12 cellular contexts compared by ENCODE assay signal in the genomic region with DNA sequence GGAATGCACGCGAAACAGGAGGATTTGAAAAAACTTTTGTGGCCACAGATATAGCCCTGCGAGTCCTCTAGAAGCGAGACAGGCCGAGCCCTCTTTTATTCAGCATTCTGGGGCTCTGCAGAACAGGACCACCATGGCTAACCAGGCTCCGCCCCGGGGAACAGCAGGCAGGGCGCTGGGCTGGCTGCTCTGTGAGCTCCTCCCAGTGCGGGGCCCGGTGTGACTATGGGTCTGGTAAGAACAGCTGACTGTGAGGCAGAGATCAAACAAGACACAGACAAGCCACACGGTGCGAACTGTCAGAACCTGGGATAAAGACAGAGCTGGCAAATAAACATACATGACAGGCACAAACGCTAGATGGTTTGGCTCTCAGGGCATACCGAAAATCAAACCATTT. TPM values are rescaled to one million over a fixed set of nuclear protein-coding genes. Genes with fewer than 3 reads are reported as not detected.
DNase-seq lines count a peak whose midpoint lies in the region; ATAC-seq and TF ChIP-seq lines count a peak whose summit lies in the region.
"Had no signal": no experiment of that assay in that cellular context is flagged by ENCODE, and none has a peak within 500 bp of the region (broad histone marks: within the 10 kb centered on the region; RNA-seq: fewer than 3 reads in every experiment).

No MANE protein-coding gene starts in this region.

- ATAC-seq in GM23338 (peak; percentile 82), left cardiac atrium (peak in 1 of 2 donors; percentile 19)
- ATAC-seq: left colon had no signal

- H3K4me3 ChIP-seq in GM23338, result no peak overlapping the region

- peaks cover 37% of the 10 kb centered on the region for H3K4me1 ChIP-seq in GM23338 (ENCODE audit: insufficient read depth)
- H3K4me1 ChIP-seq: Caco-2 had no signal

- no peaks in the 10 kb centered on the region for H3K27me3 ChIP-seq in GM23338 (ENCODE audit: insufficient read depth)

- H3K4me3 Mint-ChIP-seq in GM23338, result peak overlapping the region; percentile 12; the same call in 1 of the 3 replicates
- H3K4me3 Mint-ChIP-seq in progenitor cell of endocrine pancreas (ENCODE audit: low read depth), result peak overlapping the region; percentile 21

- TF ChIP-seq CTCF in GM23338 (conservative IDR thresholded peaks at IDR 0.05; ENCODE audit: low read depth in 2 of 2) (no peak), progenitor cell of endocrine pancreas (IDR thresholded peaks at IDR 0.05; ENCODE audit: unreplicated experiment) (no peak)

- H3K4me2 ChIP-seq in GM23338, result peak overlapping the region; percentile 66

- no peak overlapping the region; the same call in 1 of the 2 replicates for H3K27ac ChIP-seq in GM23338 (ENCODE audit: low read depth)

- peaks cover 3% of the 10 kb centered on the region; the same call in 1 of the 3 replicates for H3K9me3 Mint-ChIP-seq in GM23338
- H3K9me3 Mint-ChIP-seq in progenitor cell of endocrine pancreas (ENCODE audit: low read depth), result no peaks in the 10 kb centered on the region

- H3K36me3 Mint-ChIP-seq in GM23338 (ENCODE audit: low read depth), result peaks cover 26% of the 10 kb centered on the region
- H3K36me3 Mint-ChIP-seq in progenitor cell of endocrine pancreas (ENCODE audit: insufficient read depth), result peaks cover 8% of the 10 kb centered on the region

- peaks cover 94% of the 10 kb centered on the region for H3K79me2 ChIP-seq in GM23338 (replicated peaks; ENCODE audit: insufficient read depth)

- H3K4me1 Mint-ChIP-seq in GM23338, result peaks cover 58% of the 10 kb centered on the region
- peaks cover 31% of the 10 kb centered on the region for H3K4me1 Mint-ChIP-seq in progenitor cell of endocrine pancreas (ENCODE audit: low read depth)

- H2AFZ ChIP-seq in GM23338, result no peak overlapping the region

- intact Hi-C loops in left cardiac atrium (cut with DNase I), result no loop called here

- peaks cover 27% of the 10 kb centered on the region; the same call in 1 of the 2 replicates for H4K20me1 ChIP-seq in GM23338 (replicated peaks; ENCODE audit: insufficient read depth)

- H3K9me2 ChIP-seq in GM23338 (ENCODE audit: insufficient read depth), result no peaks in the 10 kb centered on the region

- H3K27ac Mint-ChIP-seq in GM23338, result peak overlapping the region; percentile 72
- H3K27ac Mint-ChIP-seq in progenitor cell of endocrine pancreas, result peak overlapping the region; percentile 89

- DNase-seq in GM23338 (ENCODE audit: low spot score) (peak; percentile 79), SK-N-DZ (ENCODE audit: low spot score) (peak; percentile 75), left cardiac atrium (peak; percentile 28), progenitor cell of endocrine pancreas (ENCODE audit: low spot score, unreplicated experiment) (no peak), NCI-H524 (lab: John Stamatoyannopoulos, UW) (no peak), AG08396 (ENCODE audit: low spot score) (no peak), KBM-7 (no peak), RPMI8226 (no peak)
- DNase-seq: activated CD4-positive, alpha-beta T cell treated with anti-CD3 and anti-CD28 coated beads for 4 hours; NCI-H1930 had no signal

- in situ Hi-C loops in KBM-7 (cut with MboI; ENCODE audit: low pct_unique_long_range_greater_than_20kb, low sequenced_read_pairs), result no loop called here

- H3K27me3 Mint-ChIP-seq in GM23338 (ENCODE audit: insufficient read depth, low read depth, poor library complexity) (no peaks in the 10 kb centered on the region), progenitor cell of endocrine pancreas (no peaks in the 10 kb centered on the region)

- 0 out of 2 replicates have a peak, but pooled peaks cover 9% of the 10 kb centered on the region for H3F3A ChIP-seq in GM23338 (replicated peaks; ENCODE audit: low read depth)

- no peaks in the 10 kb centered on the region for H3K36me3 ChIP-seq in GM23338 (ENCODE audit: insufficient read depth)

TF ChIP-seq in GM23338, 12 proteins besides CTCF, POLR2A, EP300 and RAD21:
- TF ChIP-seq ZNF114 (CRISPR knock-in tag; IDR thresholded peaks at IDR 0.05) (no peak), EZH2 (IDR thresholded peaks at IDR 0.05; ENCODE audit: low read depth, unreplicated experiment) (no peak), STAT1 (IDR thresholded peaks at IDR 0.05; ENCODE audit: unreplicated experiment) (no peak), NANOG (IDR thresholded peaks at IDR 0.05; ENCODE audit: borderline replicate concordance) (no peak), EZH2phosphoT487 (IDR thresholded peaks at IDR 0.05; ENCODE audit: unreplicated experiment) (no peak), CREB1 (CRISPR knock-in tag; IDR thresholded peaks at IDR 0.05; ENCODE audit: low read depth) (no peak), POLR2AphosphoS5 (IDR thresholded peaks at IDR 0.05; ENCODE audit: low read depth) (no peak), JUNB (IDR thresholded peaks at IDR 0.05; ENCODE audit: unreplicated experiment) (no peak)
- TF ChIP-seq, protein P1, sequence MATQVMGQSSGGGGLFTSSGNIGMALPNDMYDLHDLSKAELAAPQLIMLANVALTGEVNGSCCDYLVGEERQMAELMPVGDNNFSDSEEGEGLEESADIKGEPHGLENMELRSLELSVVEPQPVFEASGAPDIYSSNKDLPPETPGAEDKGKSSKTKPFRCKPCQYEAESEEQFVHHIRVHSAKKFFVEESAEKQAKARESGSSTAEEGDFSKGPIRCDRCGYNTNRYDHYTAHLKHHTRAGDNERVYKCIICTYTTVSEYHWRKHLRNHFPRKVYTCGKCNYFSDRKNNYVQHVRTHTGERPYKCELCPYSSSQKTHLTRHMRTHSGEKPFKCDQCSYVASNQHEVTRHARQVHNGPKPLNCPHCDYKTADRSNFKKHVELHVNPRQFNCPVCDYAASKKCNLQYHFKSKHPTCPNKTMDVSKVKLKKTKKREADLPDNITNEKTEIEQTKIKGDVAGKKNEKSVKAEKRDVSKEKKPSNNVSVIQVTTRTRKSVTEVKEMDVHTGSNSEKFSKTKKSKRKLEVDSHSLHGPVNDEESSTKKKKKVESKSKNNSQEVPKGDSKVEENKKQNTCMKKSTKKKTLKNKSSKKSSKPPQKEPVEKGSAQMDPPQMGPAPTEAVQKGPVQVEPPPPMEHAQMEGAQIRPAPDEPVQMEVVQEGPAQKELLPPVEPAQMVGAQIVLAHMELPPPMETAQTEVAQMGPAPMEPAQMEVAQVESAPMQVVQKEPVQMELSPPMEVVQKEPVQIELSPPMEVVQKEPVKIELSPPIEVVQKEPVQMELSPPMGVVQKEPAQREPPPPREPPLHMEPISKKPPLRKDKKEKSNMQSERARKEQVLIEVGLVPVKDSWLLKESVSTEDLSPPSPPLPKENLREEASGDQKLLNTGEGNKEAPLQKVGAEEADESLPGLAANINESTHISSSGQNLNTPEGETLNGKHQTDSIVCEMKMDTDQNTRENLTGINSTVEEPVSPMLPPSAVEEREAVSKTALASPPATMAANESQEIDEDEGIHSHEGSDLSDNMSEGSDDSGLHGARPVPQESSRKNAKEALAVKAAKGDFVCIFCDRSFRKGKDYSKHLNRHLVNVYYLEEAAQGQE (IDR thresholded peaks at IDR 0.05; ENCODE audit: unreplicated experiment), result no peak

RNA-seq across cellular contexts. Expression of gene PXDN, which starts 15.5 kb away (rescaled TPM):
- total RNA-seq in GM23338 (2014; rRNA removed; shearing (Covaris generic)), result 216 and 225 TPM in 2 replicates
- polyA plus RNA-seq in GM23338 (2016; fragmentation: Nextera tagmentation; extraction: Ambion mirVana), result 38.5 and 42.2 TPM in 2 replicates
- 29.4 and 37.6 TPM in 2 replicates for polyA plus RNA-seq in SK-N-DZ (2014; cell fraction: cytosol; rRNA removed)
- polyA plus RNA-seq in SK-N-DZ (2014; cell fraction: nucleus; rRNA removed), result 65.5 and 125 TPM in 2 replicates
- total RNA-seq in left cardiac atrium (10 to 100 TPM; 34.8 to 46.0 TPM), progenitor cell of endocrine pancreas (242 and 256 TPM in 2 replicates)

Comparison
In these comparisons a context has a peak if more than half of its experiments do, and no peak if none do; other contexts are left out.
1. DNase-seq: peak in GM23338 (single experiment), SK-N-DZ (single experiment) and left cardiac atrium (single experiment); none in progenitor cell of endocrine pancreas (single experiment), NCI-H524 (0 of 2), AG08396 (single experiment), KBM-7 (single experiment) and RPMI8226 (single experiment).